ENCODE assay signal across 8 cellular contexts in the genomic region with DNA sequence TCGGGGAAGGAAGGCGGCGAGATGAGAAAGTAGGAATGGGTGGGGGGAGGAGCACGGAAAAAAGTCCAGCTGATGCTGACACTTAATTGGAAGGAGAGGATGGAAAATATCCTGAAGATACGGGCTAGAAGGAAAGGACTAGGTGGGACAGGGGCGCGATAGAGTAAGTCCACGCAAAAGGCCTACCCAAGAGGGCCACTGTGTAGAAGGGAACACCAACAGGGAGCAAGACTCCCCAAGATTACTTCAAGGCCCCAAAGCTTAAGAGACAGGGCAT. TPM values are rescaled to one million over a fixed set of nuclear protein-coding genes. Genes with fewer than 3 reads are reported as not detected.
DNase-seq lines count a peak whose midpoint lies in the region; ATAC-seq and TF ChIP-seq lines count a peak whose summit lies in the region.

No MANE protein-coding gene starts in this region.

- H3K27me3 Mint-ChIP-seq in CD4-positive, alpha-beta T cell = no peaks in the 10 kb centered on the region
- H3K27me3 Mint-ChIP-seq in immature natural killer cell (ENCODE audit: low read depth in 3 of 3) = no peaks in the 10 kb centered on the region

- H3K36me3 Mint-ChIP-seq in CD4-positive, alpha-beta T cell (ENCODE audit: low read depth) = peaks cover 37% of the 10 kb centered on the region
- peaks cover 0 to 6% (median 0%) of the 10 kb centered on the region in 3 donors for H3K36me3 Mint-ChIP-seq in immature natural killer cell

- ATAC-seq in CD4-positive, alpha-beta T cell (ENCODE audit: poor library complexity) = no peak
- ATAC-seq in HG03064 (IDR thresholded peaks at IDR 0.05; ENCODE audit: low read depth, unreplicated experiment) = peak; percentile 21
- ATAC-seq in stimulated activated naive CD8-positive, alpha-beta T cell treated with anti-CD3 and anti-CD28 coated beads, Interleukin-15, Interleukin-2, amounts not matched to agents 100 U/mL and 50 U/mL, for 24 hours = peak; percentile 19

- no peaks in the 10 kb centered on the region for H3K27me3 ChIP-seq in CD4-positive, alpha-beta T cell (ENCODE audit: control insufficient read depth, insufficient read depth, low read length)

- peak overlapping the region; percentile 98 for H3K27ac Mint-ChIP-seq in CD4-positive, alpha-beta T cell
- H3K27ac Mint-ChIP-seq in immature natural killer cell = peak overlapping the region; percentile 97 to 99 (median 98)

- H3K27ac ChIP-seq in CD4-positive, alpha-beta T cell (ENCODE audit: low read depth, low read length) = peak overlapping the region; percentile 98
- H3K27ac ChIP-seq in angular gyrus (ENCODE audit: low read depth, low read length) = peak overlapping the region; percentile 99

- intact Hi-C loops in CD4-positive, alpha-beta T cell (cut with DNase I, micrococcal nuclease) = loop anchor here (1.0 to 10.0 kb wide), 5 partner anchors 42 to 1340 kb away; a partner anchor contains a TSS

- H3K9me3 ChIP-seq in CD4-positive, alpha-beta T cell (ENCODE audit: control insufficient read depth, low read length) = no peaks in the 10 kb centered on the region

- peaks cover 63% of the 10 kb centered on the region for H3K4me1 Mint-ChIP-seq in CD4-positive, alpha-beta T cell (ENCODE audit: low read depth)
- H3K4me1 Mint-ChIP-seq in immature natural killer cell = peaks cover 55 to 62% of the 10 kb centered on the region in 2 donors

- H3K9me3 Mint-ChIP-seq in CD4-positive, alpha-beta T cell = no peaks in the 10 kb centered on the region
- no peaks in the 10 kb centered on the region for H3K9me3 Mint-ChIP-seq in immature natural killer cell

- no peak for DNase-seq in CD4-positive, alpha-beta T cell
- no peak for DNase-seq in immature natural killer cell
- DNase-seq in stimulated activated naive CD8-positive, alpha-beta T cell treated with anti-CD3 and anti-CD28 coated beads, Interleukin-15, Interleukin-2, amounts not matched to agents 100 U/mL and 50 U/mL, for 24 hours = no peak
- DNase-seq in NCI-H2029 treated with DMSO at 0.1 percent for 48 hours (lab: John Stamatoyannopoulos, UW) = no peak
- DNase-seq in DMS79 (lab: John Stamatoyannopoulos, UW) = no peak
- no peak for DNase-seq in stimulated activated CD4-positive, alpha-beta T cell treated with anti-CD3 and anti-CD28 coated beads, Interleukin-15, amount 100 ng/mL, for 24 hours

- peak overlapping the region; percentile 99 for H3K4me3 Mint-ChIP-seq in CD4-positive, alpha-beta T cell
- H3K4me3 Mint-ChIP-seq in immature natural killer cell = peak overlapping the region; percentile 97 to 100 (median 99)

- CTCF ChIA-PET in CD4-positive, alpha-beta T cell (lab: Charles Lee) = interaction anchor here (0.6 kb wide), 1 partner anchor 1377 kb away, joined by 4 read pairs; no protein-coding TSS in a partner anchor

- POLR2A ChIA-PET in CD4-positive, alpha-beta T cell (lab: Charles Lee) = interaction anchor here (0.9 to 2.9 kb wide), 3 partner anchors 17 to 152 kb away, joined by 3 to 17 read pairs (median 5); a partner anchor contains a TSS

- TF ChIP-seq CTCF in CD4-positive, alpha-beta T cell (IDR thresholded peaks at IDR 0.05) = no peak

RNA-seq across cellular contexts. Expression of a gene that starts 0.8 kb away (rescaled TPM):
- total RNA-seq in CD4-positive, alpha-beta T cell = 10 to 100 TPM; 18.5 to 18.7 TPM
- polyA plus RNA-seq in immature natural killer cell = 10 to 100 TPM in 2 of 3 donors, 1 to 10 TPM in 1; 9.4 to 25.5 (median 16.3) TPM
